10 cellular contexts compared by ENCODE assay signal in the genomic region with DNA sequence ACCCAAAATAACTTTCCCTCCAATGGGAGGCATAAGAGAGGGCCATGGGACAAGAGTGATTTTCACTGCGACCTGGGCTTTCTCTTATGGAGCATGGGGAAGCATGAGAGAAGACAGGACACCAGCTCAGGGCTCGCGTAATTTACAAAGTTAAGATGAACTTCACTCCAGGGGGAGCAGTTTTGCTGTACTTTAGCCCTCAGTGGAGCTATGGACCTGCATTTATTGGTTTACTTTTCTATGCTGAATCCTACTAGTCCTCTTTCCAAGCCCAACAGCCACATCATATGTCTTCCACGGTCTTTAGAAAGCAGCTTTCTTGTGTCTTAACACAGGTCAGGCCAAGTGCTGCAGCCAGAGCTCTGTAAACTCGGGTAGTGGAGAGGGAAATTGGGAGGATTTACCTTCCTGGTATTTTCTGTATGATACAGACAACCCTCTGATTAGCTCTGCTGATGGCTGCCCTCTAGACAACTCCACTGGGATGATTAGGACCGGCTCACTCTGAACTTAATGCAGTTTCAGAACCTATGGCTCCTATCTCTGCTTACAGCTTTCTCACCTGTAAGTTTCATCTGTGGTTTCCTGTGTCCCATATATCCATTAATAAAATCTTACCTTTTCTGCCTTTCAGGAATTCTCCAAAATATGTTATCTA.
DNase-seq lines count a peak whose midpoint lies in the region; ATAC-seq and TF ChIP-seq lines count a peak whose summit lies in the region.
"Had no signal": no experiment of that assay in that cellular context is flagged by ENCODE, and none has a peak within 500 bp of the region (broad histone marks: within the 10 kb centered on the region; RNA-seq: fewer than 3 reads in every experiment).

No MANE protein-coding gene starts in this region.

- intact Hi-C loops in MCF 10A (cut with micrococcal nuclease): no loop called here
- intact Hi-C loops in breast epithelium (cut with DNase I; ENCODE audit: low total_unique reads): no loop called here

- H3K9me3 Mint-ChIP-seq in MCF 10A (ENCODE audit: unreplicated experiment) (no peaks in the 10 kb centered on the region), type B pancreatic cell (no peaks in the 10 kb centered on the region)

- H3K36me3 Mint-ChIP-seq in MCF 10A (ENCODE audit: insufficient read depth, unreplicated experiment): no peaks in the 10 kb centered on the region
- no peaks in the 10 kb centered on the region for H3K36me3 Mint-ChIP-seq in type B pancreatic cell

- no peaks in the 10 kb centered on the region for H3K9me3 ChIP-seq in breast epithelium

- no peak overlapping the region for H3K27ac ChIP-seq in breast epithelium
- H3K27ac ChIP-seq: SK-N-MC had no signal

- no peaks in the 10 kb centered on the region for H3K4me1 ChIP-seq in breast epithelium

- H3K4me1 Mint-ChIP-seq in MCF 10A (ENCODE audit: insufficient read depth, unreplicated experiment) (no peaks in the 10 kb centered on the region), type B pancreatic cell (ENCODE audit: unreplicated experiment) (no peaks in the 10 kb centered on the region)

- peaks cover 11% of the 10 kb centered on the region for H3K27me3 Mint-ChIP-seq in MCF 10A (ENCODE audit: insufficient read depth, unreplicated experiment)
- H3K27me3 Mint-ChIP-seq in type B pancreatic cell: no peaks in the 10 kb centered on the region

- H3K27me3 ChIP-seq in breast epithelium: no peaks in the 10 kb centered on the region

- no peak overlapping the region for H3K27ac Mint-ChIP-seq in MCF 10A (ENCODE audit: low read depth, unreplicated experiment)
- no peak overlapping the region for H3K27ac Mint-ChIP-seq in type B pancreatic cell

- H3K36me3 ChIP-seq in breast epithelium: no peaks in the 10 kb centered on the region

- ATAC-seq in GM18873 (IDR thresholded peaks at IDR 0.05; ENCODE audit: low FRiP score, unreplicated experiment): no peak

- CTCF ChIA-PET in MCF 10A (lab: Yijun Ruan, JAX): no interaction called here

- H3K4me3 ChIP-seq in breast epithelium: no peak overlapping the region
- H3K4me3 ChIP-seq: SK-N-MC had no signal

- no peak for TF ChIP-seq POLR2A in breast epithelium (IDR thresholded peaks at IDR 0.05)

- DNase-seq in MCF 10A (ENCODE audit: unreplicated experiment): peak; percentile 14
- DNase-seq in breast epithelium (ENCODE audit: low spot score in 2 of 2): no peak
- DNase-seq in SK-N-DZ (ENCODE audit: low spot score): peak; percentile 32
- DNase-seq in glomerular visceral epithelial cell (ENCODE audit: extremely low spot score): peak; percentile 7
- no peak for DNase-seq in type B pancreatic cell (ENCODE audit: extremely low spot score, unreplicated experiment)
- DNase-seq in ecto neural progenitor cell (ENCODE audit: low spot score): no peak
- DNase-seq in activated CD4-positive, CD25-positive, alpha-beta regulatory T cell (lab: John Stamatoyannopoulos, UW): no peak
- DNase-seq: NCI-H1930 had no signal

- POLR2A ChIA-PET in MCF 10A (lab: Yijun Ruan, JAX): no interaction called here

- no TSS peak for BruUV-seq in MCF 10A (replicated peaks; lab: Mats Ljungman, UMichigan)

- TF ChIP-seq CTCF in MCF 10A (IDR thresholded peaks at IDR 0.05; ENCODE audit: unreplicated experiment) (no peak), breast epithelium (IDR thresholded peaks at IDR 0.05) (no peak), type B pancreatic cell (conservative IDR thresholded peaks at IDR 0.05) (peak; percentile 41)

- H3K4me3 Mint-ChIP-seq in MCF 10A (ENCODE audit: unreplicated experiment) (no peak overlapping the region), type B pancreatic cell (no peak overlapping the region)

Comparison
In these comparisons a context has a peak if more than half of its experiments do, and no peak if none do; other contexts are left out.
1. DNase-seq: peak in MCF 10A (single experiment), SK-N-DZ (single experiment) and glomerular visceral epithelial cell (single experiment); none in breast epithelium (0 of 2), type B pancreatic cell (single experiment), ecto neural progenitor cell (single experiment) and activated CD4-positive, CD25-positive, alpha-beta regulatory T cell (0 of 4).